In the genomic region with DNA sequence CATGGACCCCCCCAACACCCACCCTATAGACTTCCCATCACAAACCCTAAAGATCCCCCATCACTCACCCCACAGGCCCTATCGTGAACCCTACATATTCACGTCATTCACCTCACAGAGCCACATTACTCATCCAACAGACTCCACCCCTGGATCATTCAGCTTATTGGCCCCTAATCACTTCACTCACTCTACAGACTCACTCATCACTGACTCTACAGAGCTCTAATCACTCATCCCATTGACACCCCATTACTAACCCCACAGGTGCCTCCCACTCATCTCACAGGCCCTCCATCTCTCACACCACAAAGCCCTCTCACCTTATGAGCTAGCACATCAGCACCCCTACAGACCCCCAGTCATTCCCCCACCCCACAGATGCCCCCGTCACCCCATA, we compare ENCODE assay signal across 18 cellular contexts. TPM values are rescaled to one million over a fixed set of nuclear protein-coding genes. Genes with fewer than 3 reads are reported as not detected.
DNase-seq lines count a peak whose midpoint lies in the region; ATAC-seq, FAIRE-seq and TF ChIP-seq lines count a peak whose summit lies in the region.
"Had no signal": no experiment of that assay in that cellular context is flagged by ENCODE, and none has a peak within 500 bp of the region (broad histone marks: within the 10 kb centered on the region; RNA-seq: fewer than 3 reads in every experiment).

No MANE protein-coding gene starts in this region.

- peaks cover 15% of the 10 kb centered on the region for H3K36me3 Mint-ChIP-seq in activated CD8-positive, alpha-beta memory T cell treated with anti-CD3 and anti-CD28 coated beads, Interleukin-2, amount 10 ng/mL, durations not matched to agents 7 days and 5 days
- H3K36me3 Mint-ChIP-seq in activated T-helper 1 cell treated with anti-CD3 and anti-CD28 coated beads, Interleukin-12 subunit alpha, Interleukin-12 subunit beta, Interleukin-2, Interleukin-4 antibody, amounts not matched to agents 30 ng/mL and 10 ng/mL and 1 ng/mL, durations not matched to agents 14 hours and 24 hours and 36 hours (ENCODE audit: low read depth): peaks cover 17% of the 10 kb centered on the region
- H3K36me3 Mint-ChIP-seq in astrocyte (ENCODE audit: low read depth, unreplicated experiment): peaks cover 8% of the 10 kb centered on the region

- CTCF ChIA-PET in activated CD8-positive, alpha-beta memory T cell treated with anti-CD3 and anti-CD28 coated beads, Interleukin-2, amount 10 ng/mL, durations not matched to agents 7 days and 5 days (lab: Charles Lee): no interaction called here

- no peaks in the 10 kb centered on the region for H3K79me2 ChIP-seq in astrocyte (ENCODE audit: insufficient read depth, low read length)

- H3K27me3 Mint-ChIP-seq in activated CD8-positive, alpha-beta memory T cell treated with anti-CD3 and anti-CD28 coated beads, Interleukin-2, amount 10 ng/mL, durations not matched to agents 7 days and 5 days: no peaks in the 10 kb centered on the region
- no peaks in the 10 kb centered on the region for H3K27me3 Mint-ChIP-seq in activated T-helper 1 cell treated with anti-CD3 and anti-CD28 coated beads, Interleukin-12 subunit alpha, Interleukin-12 subunit beta, Interleukin-2, Interleukin-4 antibody, amounts not matched to agents 30 ng/mL and 10 ng/mL and 1 ng/mL, durations not matched to agents 14 hours and 24 hours and 36 hours (ENCODE audit: insufficient read depth)
- H3K27me3 Mint-ChIP-seq in astrocyte (ENCODE audit: low read depth, unreplicated experiment): no peaks in the 10 kb centered on the region

- H3K36me3 ChIP-seq in astrocyte (ENCODE audit: insufficient read depth, low read length): peaks cover 4% of the 10 kb centered on the region
- H3K36me3 ChIP-seq in mesenchymal stem cell (ENCODE audit: control insufficient read depth in 1 of 2, insufficient read depth in 2 of 2, low read depth in 1 of 2, low read length in 2 of 2): peaks cover 8% of the 10 kb centered on the region in 2 experiments

- H3K4me1 Mint-ChIP-seq in activated CD8-positive, alpha-beta memory T cell treated with anti-CD3 and anti-CD28 coated beads, Interleukin-2, amount 10 ng/mL, durations not matched to agents 7 days and 5 days: peaks cover 31% of the 10 kb centered on the region
- peaks cover 24% of the 10 kb centered on the region for H3K4me1 Mint-ChIP-seq in activated T-helper 1 cell treated with anti-CD3 and anti-CD28 coated beads, Interleukin-12 subunit alpha, Interleukin-12 subunit beta, Interleukin-2, Interleukin-4 antibody, amounts not matched to agents 30 ng/mL and 10 ng/mL and 1 ng/mL, durations not matched to agents 14 hours and 24 hours and 36 hours (ENCODE audit: low read depth)
- H3K4me1 Mint-ChIP-seq in astrocyte (ENCODE audit: low read depth, unreplicated experiment): peaks cover 6% of the 10 kb centered on the region

- H2AFZ ChIP-seq in astrocyte (ENCODE audit: low read depth, low read length): no peak overlapping the region
- H2AFZ ChIP-seq in mesenchymal stem cell (ENCODE audit: low read depth, low read length): no peak overlapping the region

- H3K27me3 ChIP-seq in astrocyte (ENCODE audit: insufficient read depth, low read length): no peaks in the 10 kb centered on the region
- no peaks in the 10 kb centered on the region for H3K27me3 ChIP-seq in mesenchymal stem cell (ENCODE audit: control insufficient read depth in 1 of 2, insufficient read depth in 1 of 2, low read length in 2 of 2)

- H4K8ac ChIP-seq in mesenchymal stem cell (ENCODE audit: low read length): no peak overlapping the region

- intact Hi-C loops in activated T-helper 1 cell treated with anti-CD3 and anti-CD28 coated beads, Interleukin-12 subunit alpha, Interleukin-12 subunit beta, Interleukin-2, Interleukin-4 antibody, amounts not matched to agents 30 ng/mL and 10 ng/mL and 1 ng/mL, durations not matched to agents 14 hours and 24 hours and 36 hours (cut with micrococcal nuclease): no loop called here
- intact Hi-C loops in Right ventricle myocardium inferior (cut with DNase I): no loop called here

- no peak overlapping the region for H3K4ac ChIP-seq in mesenchymal stem cell (ENCODE audit: low read depth in 1 of 2, low read length in 2 of 2)

- H3K23ac ChIP-seq in mesenchymal stem cell (ENCODE audit: low read length in 2 of 2): no peak overlapping the region

- no peak for ATAC-seq in activated CD8-positive, alpha-beta memory T cell treated with anti-CD3 and anti-CD28 coated beads, Interleukin-2, amount 10 ng/mL, durations not matched to agents 7 days and 5 days
- ATAC-seq in Right ventricle myocardium inferior: no peak

- H3K4me1 ChIP-seq in astrocyte (ENCODE audit: insufficient read depth, low read length): peaks cover 9% of the 10 kb centered on the region
- H3K4me1 ChIP-seq in mesenchymal stem cell (ENCODE audit: control insufficient read depth, insufficient read depth, low read depth, low read length): peaks cover 1% of the 10 kb centered on the region

- H3K9ac ChIP-seq in astrocyte (ENCODE audit: low read length): no peak overlapping the region
- no peak overlapping the region for H3K9ac ChIP-seq in mesenchymal stem cell (ENCODE audit: low read length)

- H4K91ac ChIP-seq in mesenchymal stem cell (ENCODE audit: low read length): no peak overlapping the region

- H3K4me3 Mint-ChIP-seq in activated CD8-positive, alpha-beta memory T cell treated with anti-CD3 and anti-CD28 coated beads, Interleukin-2, amount 10 ng/mL, durations not matched to agents 7 days and 5 days: no peak overlapping the region
- no peak overlapping the region for H3K4me3 Mint-ChIP-seq in activated T-helper 1 cell treated with anti-CD3 and anti-CD28 coated beads, Interleukin-12 subunit alpha, Interleukin-12 subunit beta, Interleukin-2, Interleukin-4 antibody, amounts not matched to agents 30 ng/mL and 10 ng/mL and 1 ng/mL, durations not matched to agents 14 hours and 24 hours and 36 hours
- H3K4me3 Mint-ChIP-seq in astrocyte (ENCODE audit: unreplicated experiment): no peak overlapping the region

- no peaks in the 10 kb centered on the region for H3K79me1 ChIP-seq in mesenchymal stem cell (replicated peaks; ENCODE audit: low read length, poor library complexity, severe bottlenecking)

- H3K4me3 ChIP-seq in astrocyte (ENCODE audit: insufficient read depth, low read depth, low read length): no peak overlapping the region
- H3K4me3 ChIP-seq in mesenchymal stem cell (ENCODE audit: insufficient read depth in 1 of 2, low read depth in 1 of 2, low read length in 2 of 2): no peak overlapping the region

- H3K4me2 ChIP-seq in astrocyte (ENCODE audit: low read length): no peak overlapping the region
- H3K4me2 ChIP-seq in mesenchymal stem cell (ENCODE audit: low read length, poor library complexity, severe bottlenecking): no peak overlapping the region

- H2BK120ac ChIP-seq in mesenchymal stem cell (ENCODE audit: low read depth, low read length): no peak overlapping the region

- no peak overlapping the region for H3K27ac ChIP-seq in astrocyte (ENCODE audit: low read depth, low read length)
- no peak overlapping the region for H3K27ac ChIP-seq in mesenchymal stem cell (ENCODE audit: low read length, poor library complexity, severe bottlenecking)

- H4K20me1 ChIP-seq in astrocyte (ENCODE audit: insufficient read depth, low read length): no peaks in the 10 kb centered on the region

- no peak for DNase-seq in activated CD8-positive, alpha-beta memory T cell treated with anti-CD3 and anti-CD28 coated beads, Interleukin-2, amount 10 ng/mL, durations not matched to agents 7 days and 5 days
- no peak for DNase-seq in activated CD8-positive, alpha-beta memory T cell treated with anti-CD3 and anti-CD28 coated beads, Interleukin-2, amount 50 U/mL, for 48 hours
- no peak for DNase-seq in activated T-helper 1 cell treated with anti-CD3 and anti-CD28 coated beads, Interleukin-12 subunit alpha, Interleukin-12 subunit beta, Interleukin-2, Interleukin-4 antibody, amounts not matched to agents 30 ng/mL and 10 ng/mL and 1 ng/mL, durations not matched to agents 14 hours and 24 hours and 36 hours (ENCODE audit: low spot score)
- DNase-seq in astrocyte (ENCODE audit: low read depth): no peak
- no peak for DNase-seq in mesenchymal stem cell
- no peak for DNase-seq in Right ventricle myocardium inferior (ENCODE audit: missing footprints)
- DNase-seq in DMS79 treated with DMSO at 0.1 percent for 48 hours (lab: John Stamatoyannopoulos, UW): no peak
- DNase-seq: ACHN, C1 segment of cervical spinal cord, DMS79, NCI-H1105, NCI-H1694, NCI-H2081 treated with DMSO at 0.1 percent for 48 hours, NCI-H510A, NCI-H748 treated with DMSO at 0.1 percent for 48 hours, OCI-M1, SHP77 treated with DMSO at 0.1 percent for 48 hours had no signal

- H2BK5ac ChIP-seq in mesenchymal stem cell (ENCODE audit: low read depth, low read length, poor library complexity, severe bottlenecking): no peak overlapping the region

- peak overlapping the region; percentile 5 for H3K27ac Mint-ChIP-seq in activated CD8-positive, alpha-beta memory T cell treated with anti-CD3 and anti-CD28 coated beads, Interleukin-2, amount 10 ng/mL, durations not matched to agents 7 days and 5 days
- peak overlapping the region; percentile 73 for H3K27ac Mint-ChIP-seq in activated T-helper 1 cell treated with anti-CD3 and anti-CD28 coated beads, Interleukin-12 subunit alpha, Interleukin-12 subunit beta, Interleukin-2, Interleukin-4 antibody, amounts not matched to agents 30 ng/mL and 10 ng/mL and 1 ng/mL, durations not matched to agents 14 hours and 24 hours and 36 hours
- H3K27ac Mint-ChIP-seq in astrocyte (ENCODE audit: unreplicated experiment): no peak overlapping the region

- WGBS in mesenchymal stem cell: 98% methylated on average over 3 of the region's 3 CpGs

- H3K14ac ChIP-seq in mesenchymal stem cell (ENCODE audit: low read length in 2 of 2): no peak overlapping the region

- no peak overlapping the region for H2BK12ac ChIP-seq in mesenchymal stem cell (ENCODE audit: low read length in 2 of 2)

- H3K18ac ChIP-seq in mesenchymal stem cell (ENCODE audit: low read depth in 1 of 2, low read length in 2 of 2): no peak overlapping the region

- no peak for TF ChIP-seq CTCF in astrocyte (IDR thresholded peaks at IDR 0.05; ENCODE audit: insufficient read depth, low read depth, low read length)

- no peaks in the 10 kb centered on the region for H3K9me3 ChIP-seq in astrocyte (ENCODE audit: insufficient read depth, low read depth, low read length)
- H3K9me3 ChIP-seq in mesenchymal stem cell (ENCODE audit: control insufficient read depth, low read length): no peaks in the 10 kb centered on the region

- FAIRE-seq in astrocyte (lab: Jason Lieb, UNC): peak; percentile 93
- FAIRE-seq: H1 had no signal

- H2BK15ac ChIP-seq in mesenchymal stem cell (ENCODE audit: low read depth, poor library complexity, severe bottlenecking): peak overlapping the region; percentile 7

- H2AK5ac ChIP-seq in mesenchymal stem cell (ENCODE audit: low read length, severe bottlenecking): no peak overlapping the region

- no peaks in the 10 kb centered on the region for H3K9me3 Mint-ChIP-seq in activated CD8-positive, alpha-beta memory T cell treated with anti-CD3 and anti-CD28 coated beads, Interleukin-2, amount 10 ng/mL, durations not matched to agents 7 days and 5 days (ENCODE audit: low read depth)
- H3K9me3 Mint-ChIP-seq in activated T-helper 1 cell treated with anti-CD3 and anti-CD28 coated beads, Interleukin-12 subunit alpha, Interleukin-12 subunit beta, Interleukin-2, Interleukin-4 antibody, amounts not matched to agents 30 ng/mL and 10 ng/mL and 1 ng/mL, durations not matched to agents 14 hours and 24 hours and 36 hours: no peaks in the 10 kb centered on the region
- no peaks in the 10 kb centered on the region for H3K9me3 Mint-ChIP-seq in astrocyte (ENCODE audit: unreplicated experiment)

RNA-seq across cellular contexts. Expression of a gene that starts 6.3 kb away (rescaled TPM):
- 10 to 100 TPM; 23.2 to 26.3 TPM for total RNA-seq in activated CD8-positive, alpha-beta memory T cell treated with anti-CD3 and anti-CD28 coated beads, Interleukin-2, amount 10 ng/mL, durations not matched to agents 7 days and 5 days
- total RNA-seq in activated T-helper 1 cell treated with anti-CD3 and anti-CD28 coated beads, Interleukin-12 subunit alpha, Interleukin-12 subunit beta, Interleukin-2, Interleukin-4 antibody, amounts not matched to agents 30 ng/mL and 10 ng/mL and 1 ng/mL, durations not matched to agents 14 hours and 24 hours and 36 hours: 13.5 and 16.0 TPM in 2 replicates
- total RNA-seq in astrocyte: 13.1 and 13.6 TPM in 2 replicates
- 11.5 TPM for polyA plus RNA-seq in mesenchymal stem cell (2013, experiment 1 of 2)
- polyA plus RNA-seq in mesenchymal stem cell (2013, experiment 2 of 2): 12.4 TPM
- 20.5 TPM for total RNA-seq in Right ventricle myocardium inferior

RNA-seq across cellular contexts. Expression of a gene that starts 11.6 kb away (rescaled TPM):
- total RNA-seq in activated CD8-positive, alpha-beta memory T cell treated with anti-CD3 and anti-CD28 coated beads, Interleukin-2, amount 10 ng/mL, durations not matched to agents 7 days and 5 days: 100 to 1,000 TPM; 359 to 395 TPM
- total RNA-seq in activated T-helper 1 cell treated with anti-CD3 and anti-CD28 coated beads, Interleukin-12 subunit alpha, Interleukin-12 subunit beta, Interleukin-2, Interleukin-4 antibody, amounts not matched to agents 30 ng/mL and 10 ng/mL and 1 ng/mL, durations not matched to agents 14 hours and 24 hours and 36 hours: 164 and 178 TPM in 2 replicates
- 50.0 and 66.0 TPM in 2 replicates for total RNA-seq in astrocyte
- polyA plus RNA-seq in mesenchymal stem cell (2013, experiment 1 of 2): 98.9 TPM
- 97.3 TPM for polyA plus RNA-seq in mesenchymal stem cell (2013, experiment 2 of 2)
- 54.1 TPM for total RNA-seq in Right ventricle myocardium inferior

RNA-seq across cellular contexts. Expression of a gene that starts 24.4 kb away (rescaled TPM):
- total RNA-seq in activated CD8-positive, alpha-beta memory T cell treated with anti-CD3 and anti-CD28 coated beads, Interleukin-2, amount 10 ng/mL, durations not matched to agents 7 days and 5 days: 10 to 100 TPM; 22.4 to 25.7 TPM
- total RNA-seq in activated T-helper 1 cell treated with anti-CD3 and anti-CD28 coated beads, Interleukin-12 subunit alpha, Interleukin-12 subunit beta, Interleukin-2, Interleukin-4 antibody, amounts not matched to agents 30 ng/mL and 10 ng/mL and 1 ng/mL, durations not matched to agents 14 hours and 24 hours and 36 hours: 13.6 and 15.1 TPM in 2 replicates
- total RNA-seq in astrocyte: 30.3 and 30.5 TPM in 2 replicates
- polyA plus RNA-seq in mesenchymal stem cell (2013, experiment 1 of 2): 12.1 TPM
- polyA plus RNA-seq in mesenchymal stem cell (2013, experiment 2 of 2): 12.5 TPM
- total RNA-seq in Right ventricle myocardium inferior: 13.5 TPM

RNA-seq across cellular contexts. Expression of a gene that starts 41.1 kb away (rescaled TPM):
- 100 to 1,000 TPM; 149 to 183 TPM for total RNA-seq in activated CD8-positive, alpha-beta memory T cell treated with anti-CD3 and anti-CD28 coated beads, Interleukin-2, amount 10 ng/mL, durations not matched to agents 7 days and 5 days
- total RNA-seq in activated T-helper 1 cell treated with anti-CD3 and anti-CD28 coated beads, Interleukin-12 subunit alpha, Interleukin-12 subunit beta, Interleukin-2, Interleukin-4 antibody, amounts not matched to agents 30 ng/mL and 10 ng/mL and 1 ng/mL, durations not matched to agents 14 hours and 24 hours and 36 hours: 318 and 338 TPM in 2 replicates
- total RNA-seq in astrocyte (264 and 265 TPM in 2 replicates), Right ventricle myocardium inferior (113 TPM)
- polyA plus RNA-seq in mesenchymal stem cell (2013, experiment 1 of 2): 429 TPM
- 434 TPM for polyA plus RNA-seq in mesenchymal stem cell (2013, experiment 2 of 2)

RNA-seq across cellular contexts. Expression of a gene that starts 57.2 kb away (rescaled TPM):
- 10 to 100 TPM; 72.7 to 75.4 TPM for total RNA-seq in activated CD8-positive, alpha-beta memory T cell treated with anti-CD3 and anti-CD28 coated beads, Interleukin-2, amount 10 ng/mL, durations not matched to agents 7 days and 5 days
- total RNA-seq in activated T-helper 1 cell treated with anti-CD3 and anti-CD28 coated beads, Interleukin-12 subunit alpha, Interleukin-12 subunit beta, Interleukin-2, Interleukin-4 antibody, amounts not matched to agents 30 ng/mL and 10 ng/mL and 1 ng/mL, durations not matched to agents 14 hours and 24 hours and 36 hours: 96.2 and 103 TPM in 2 replicates
- total RNA-seq in astrocyte (64.4 and 73.5 TPM in 2 replicates), Right ventricle myocardium inferior (15.7 TPM)
- 52.9 TPM for polyA plus RNA-seq in mesenchymal stem cell (2013, experiment 1 of 2)
- 53.1 TPM for polyA plus RNA-seq in mesenchymal stem cell (2013, experiment 2 of 2)
